In the genomic region with DNA sequence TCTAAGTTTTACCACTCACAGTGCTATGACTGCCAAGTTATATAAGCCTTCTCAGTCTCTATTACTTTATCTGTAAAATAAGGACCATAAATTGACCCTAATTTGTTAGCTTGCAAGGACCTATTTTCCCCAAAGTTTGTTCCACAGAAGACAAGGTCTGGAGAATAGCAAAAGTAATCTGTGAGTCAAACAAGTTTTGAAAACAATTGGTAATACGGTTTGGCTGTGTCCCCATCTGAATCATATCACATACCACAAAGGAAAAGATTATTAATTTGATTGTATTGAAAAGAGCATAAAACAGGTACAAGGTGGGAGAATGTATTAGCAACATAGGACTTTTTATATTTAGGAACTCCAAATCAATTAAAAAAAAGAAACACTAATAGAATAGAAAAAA, we compare ENCODE assay signal across 24 cellular contexts.
DNase-seq lines count a peak whose midpoint lies in the region; ATAC-seq, FAIRE-seq and TF ChIP-seq lines count a peak whose summit lies in the region.
"Had no signal": no experiment of that assay in that cellular context is flagged by ENCODE, and none has a peak within 500 bp of the region (broad histone marks: within the 10 kb centered on the region; RNA-seq: fewer than 3 reads in every experiment).

No MANE protein-coding gene starts in this region.

- no peak for ATAC-seq in RWPE2 (ENCODE audit: low read depth)
- ATAC-seq in GM18861 (IDR thresholded peaks at IDR 0.05; ENCODE audit: unreplicated experiment), result no peak
- no peak for ATAC-seq in GM18505 (IDR thresholded peaks at IDR 0.05; ENCODE audit: unreplicated experiment)
- ATAC-seq: activated naive CD4-positive, alpha-beta T cell treated with anti-CD3 and anti-CD28 coated beads, Interleukin-2, amount 50 U/mL, for 72 hours; left colon; stimulated activated memory B cell treated with anti-CD40 and anti-IgM and Interleukin-4, amounts not matched to agents 10 μg/mL and 1 μg/mL and 100 μg/mL, for 72 hours had no signal

- TF ChIP-seq POLR2A in H54 (IDR thresholded peaks at IDR 0.05; ENCODE audit: low read depth, low read length) (no peak), GM18505 (IDR thresholded peaks at IDR 0.05; ENCODE audit: borderline replicate concordance, extremely low read depth, insufficient read depth, insufficient read length) (no peak)

- TF ChIP-seq CTCF in RWPE2 (IDR thresholded peaks at IDR 0.05; ENCODE audit: poor library complexity, severe bottlenecking) (no peak), keratinocyte (optimal IDR thresholded peaks at IDR 0.05 in 1 of 3, IDR thresholded peaks at IDR 0.05 in 1 of 3, conservative IDR thresholded peaks at IDR 0.05 in 1 of 3; ENCODE audit: extremely low read depth in 1 of 3, insufficient read depth in 2 of 3, low read length in 3 of 3) (no peak)

- no peaks in the 10 kb centered on the region for H3K9me1 ChIP-seq in keratinocyte (ENCODE audit: control insufficient read depth, extremely low read depth, insufficient read depth, low read length)

- H3K27ac ChIP-seq in RWPE2 (ENCODE audit: poor library complexity, severe bottlenecking), result peak overlapping the region; percentile 52
- peak overlapping the region; percentile 39 for H3K27ac ChIP-seq in epithelial cell of prostate
- no peak overlapping the region for H3K27ac ChIP-seq in keratinocyte (ENCODE audit: control insufficient read depth, insufficient read depth, low read length)
- H3K27ac ChIP-seq: colonic mucosa had no signal

- no peak overlapping the region for H3K4me3 ChIP-seq in RWPE2 (ENCODE audit: severe bottlenecking)
- no peak overlapping the region for H3K4me3 ChIP-seq in keratinocyte (ENCODE audit: control insufficient read depth in 2 of 3, extremely low read depth in 1 of 3, insufficient read depth in 2 of 3, low read depth in 1 of 3, low read length in 3 of 3)
- H3K4me3 ChIP-seq: colonic mucosa had no signal

- no peak overlapping the region for H3K9ac ChIP-seq in keratinocyte (ENCODE audit: control insufficient read depth, extremely low read depth, insufficient read depth, low read length)

- peak; percentile 50 for FAIRE-seq in H54 (lab: Jason Lieb, UNC)
- peak; percentile 5 for FAIRE-seq in keratinocyte (lab: Jason Lieb, UNC)
- FAIRE-seq: GM12891 had no signal

- no peak overlapping the region for H2AFZ ChIP-seq in keratinocyte (ENCODE audit: control insufficient read depth, low read length)

- H3K27me3 ChIP-seq in RWPE2 (ENCODE audit: insufficient read depth, poor library complexity, severe bottlenecking) (no peaks in the 10 kb centered on the region), keratinocyte (ENCODE audit: control insufficient read depth, extremely low read depth, insufficient read depth, low read length) (no peaks in the 10 kb centered on the region)
- H3K27me3 ChIP-seq: colonic mucosa had no signal

- peaks cover 11% of the 10 kb centered on the region for H3K36me3 ChIP-seq in RWPE2 (ENCODE audit: low read depth)
- no peaks in the 10 kb centered on the region for H3K36me3 ChIP-seq in keratinocyte (ENCODE audit: control insufficient read depth in 2 of 2, extremely low read depth in 1 of 2, insufficient read depth in 2 of 2, low read length in 2 of 2)
- H3K36me3 ChIP-seq: colonic mucosa had no signal

- no peaks in the 10 kb centered on the region for H3K79me2 ChIP-seq in keratinocyte (ENCODE audit: control insufficient read depth, insufficient read depth, low read length)

- H3K4me1 ChIP-seq in RWPE2 (ENCODE audit: insufficient read depth, poor library complexity, severe bottlenecking) (peaks cover 53% of the 10 kb centered on the region), keratinocyte (ENCODE audit: control insufficient read depth, extremely low read depth, insufficient read depth, low read length) (peaks cover 41% of the 10 kb centered on the region)
- H3K4me1 ChIP-seq: colonic mucosa had no signal

- H4K20me1 ChIP-seq in keratinocyte (ENCODE audit: control insufficient read depth, extremely low read depth, insufficient read depth, low read length), result no peaks in the 10 kb centered on the region

- DNase-seq in H54 (ENCODE audit: insufficient read length, low spot score) (no peak), RWPE2 (ENCODE audit: low spot score) (no peak), epithelial cell of prostate (ENCODE audit: low read depth, low spot score) (no peak), keratinocyte (ENCODE audit: low read depth, low spot score) (no peak), superior temporal gyrus (ENCODE audit: extremely low spot score) (no peak)
- DNase-seq in activated CD8-positive, alpha-beta memory T cell treated with anti-CD3 and anti-CD28 coated beads for 24 hours, result no peak
- DNase-seq: activated CD4-positive, alpha-beta memory T cell treated with anti-CD3 and anti-CD28 coated beads, Interleukin-2, amount 10 ng/mL, durations not matched to agents 7 days and 5 days; activated CD4-positive, CD25-positive, alpha-beta regulatory T cell treated with anti-CD3 and anti-CD28 coated beads, Interleukin-2, amount 50 U/mL, for 72 hours; colonic mucosa; effector memory CD4-positive, alpha-beta T cell; hippocampal formation; left colon; NCI-H1092 treated with DMSO at 0.1 percent for 48 hours; NCI-H187; NCI-H524; nephron progenitor cell; OCI-M1; T-helper 2 cell; trophoblast cell had no signal

- dilution Hi-C loops in keratinocyte (cut with MboI; ENCODE audit: extremely low pct_ligation_motif_present, low sequenced_read_pairs), result no loop called here

- H3K9me3 ChIP-seq in RWPE2 (ENCODE audit: severe bottlenecking) (peaks cover 8% of the 10 kb centered on the region), keratinocyte (ENCODE audit: control insufficient read depth, low read depth, low read length) (no peaks in the 10 kb centered on the region)
- H3K9me3 ChIP-seq: colonic mucosa had no signal

- no peak overlapping the region for H3K4me2 ChIP-seq in keratinocyte (ENCODE audit: control insufficient read depth, extremely low read depth, insufficient read depth, low read depth, low read length)
